1 cellular context compared by ENCODE assay signal in the genomic region with DNA sequence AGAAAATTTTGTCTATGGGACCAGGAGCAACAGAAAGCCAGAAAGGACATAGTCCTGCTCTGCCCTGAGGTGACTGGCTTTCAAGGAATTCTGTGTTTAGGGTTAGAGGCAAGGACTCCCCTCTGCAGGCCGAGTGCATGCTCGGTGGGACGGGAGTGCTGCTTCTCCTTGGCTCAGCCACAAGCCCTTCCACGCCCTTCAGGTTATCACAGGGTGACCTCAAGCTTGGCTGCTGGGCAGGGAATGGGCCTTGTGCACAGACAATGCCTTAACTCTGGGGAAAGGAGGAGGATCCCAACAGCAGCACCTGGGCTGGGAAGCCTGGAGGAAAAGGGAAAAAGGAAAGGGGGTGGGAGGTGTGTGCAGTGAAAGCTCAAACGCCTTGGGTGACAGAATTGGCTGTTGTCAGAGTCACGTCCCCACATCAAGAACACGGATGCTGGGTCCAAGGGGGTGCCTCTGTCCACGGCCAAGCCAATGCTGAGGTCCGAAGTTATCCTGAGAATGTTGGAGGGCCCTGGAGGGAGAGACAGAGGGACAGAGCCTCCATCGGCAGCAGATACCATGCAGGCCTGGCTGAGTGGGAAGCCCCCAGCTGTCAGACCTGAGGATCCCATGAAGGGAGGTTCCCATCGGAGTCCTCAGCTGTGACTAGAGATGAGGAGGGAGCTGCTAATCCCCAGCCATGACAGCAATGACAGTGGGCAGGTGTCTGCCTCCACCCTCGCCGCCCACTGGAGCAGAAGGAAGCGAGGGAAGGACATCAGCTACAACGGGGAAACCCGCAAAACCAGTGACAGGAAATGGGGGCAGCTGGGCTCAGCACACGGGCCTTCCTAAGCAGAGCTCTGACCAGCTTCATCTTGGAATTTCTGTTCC.
TF ChIP-seq lines count a peak whose summit lies in the region.

No MANE protein-coding gene starts in this region.

TF ChIP-seq in HEK293, 187 proteins besides CTCF, POLR2A, EP300 and RAD21 (continued from another document):
- TF ChIP-seq, protein P1, sequence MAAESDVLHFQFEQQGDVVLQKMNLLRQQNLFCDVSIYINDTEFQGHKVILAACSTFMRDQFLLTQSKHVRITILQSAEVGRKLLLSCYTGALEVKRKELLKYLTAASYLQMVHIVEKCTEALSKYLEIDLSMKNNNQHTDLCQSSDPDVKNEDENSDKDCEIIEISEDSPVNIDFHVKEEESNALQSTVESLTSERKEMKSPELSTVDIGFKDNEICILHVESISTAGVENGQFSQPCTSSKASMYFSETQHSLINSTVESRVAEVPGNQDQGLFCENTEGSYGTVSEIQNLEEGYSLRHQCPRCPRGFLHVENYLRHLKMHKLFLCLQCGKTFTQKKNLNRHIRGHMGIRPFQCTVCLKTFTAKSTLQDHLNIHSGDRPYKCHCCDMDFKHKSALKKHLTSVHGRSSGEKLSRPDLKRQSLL (tag by site-specific recombination; IDR thresholded peaks at IDR 0.05), result no peak
- TF ChIP-seq ZFP3 (tag by site-specific recombination; IDR thresholded peaks at IDR 0.05; ENCODE audit: low read depth) (no peak), ZNF394 (tag by site-specific recombination; IDR thresholded peaks at IDR 0.05; ENCODE audit: borderline replicate concordance) (no peak), ZSCAN23 (tag by site-specific recombination; IDR thresholded peaks at IDR 0.05) (no peak), ZNF624 (tag by site-specific recombination; IDR thresholded peaks at IDR 0.05) (no peak), ZFHX2 (tag by site-specific recombination; conservative IDR thresholded peaks at IDR 0.05) (peak; percentile 58; the same call in 1 of the 2 replicates), KLF7 (tag by site-specific recombination; IDR thresholded peaks at IDR 0.05; ENCODE audit: borderline replicate concordance) (no peak)
